In genomic region chr14:55448146-55448614, GRCh38 we compare ENCODE assay signal across 1 cellular context.
TF ChIP-seq lines count a peak whose summit lies in the region.

No MANE protein-coding gene starts in this region.

TF ChIP-seq in SK-N-SH, 30 proteins besides CTCF, POLR2A, EP300 and RAD21 (continued from another document):
- TF ChIP-seq REST (IDR thresholded peaks at IDR 0.05; ENCODE audit: low read depth, low read length) (no peak), FOXM1 (IDR thresholded peaks at IDR 0.05; ENCODE audit: low read depth) (no peak), TAF1 (IDR thresholded peaks at IDR 0.05; ENCODE audit: borderline replicate concordance, low read depth, low read length) (no peak), RFX5 (IDR thresholded peaks at IDR 0.05; ENCODE audit: low read length) (no peak), MEF2A (IDR thresholded peaks at IDR 0.05; ENCODE audit: borderline replicate concordance, low read depth) (peak; percentile 53; the same call in 1 of the 2 replicates)
